ENCODE assay signal across 1 cellular context in genomic region chr20:36268501-36269342, GRCh38.
TF ChIP-seq lines count a peak whose summit lies in the region.

No MANE protein-coding gene starts in this region.

TF ChIP-seq in HepG2, 621 proteins besides CTCF, POLR2A, EP300 and RAD21:
- TF ChIP-seq PHF8 (CRISPR knock-in tag; IDR thresholded peaks at IDR 0.05) (peak; percentile 16; the same call in 1 of the 2 replicates), NR3C1 (CRISPR knock-in tag; IDR thresholded peaks at IDR 0.05) (no peak), ZNF768 (CRISPR knock-in tag; IDR thresholded peaks at IDR 0.05) (peak; percentile 92), ZZZ3 (CRISPR knock-in tag; IDR thresholded peaks at IDR 0.05; ENCODE audit: borderline replicate concordance) (no peak), ZMYM3 (CRISPR knock-in tag; IDR thresholded peaks at IDR 0.05) (peak; percentile 60), ZNF788 (CRISPR knock-in tag; IDR thresholded peaks at IDR 0.05; ENCODE audit: borderline replicate concordance) (no peak), RFXAP (CRISPR knock-in tag; IDR thresholded peaks at IDR 0.05; ENCODE audit: borderline replicate concordance) (no peak), KDM5B (CRISPR knock-in tag; IDR thresholded peaks at IDR 0.05; ENCODE audit: borderline replicate concordance) (no peak)
